Comparison of ENCODE assay signal across 11 cellular contexts in genomic region chr3:193590088-193590856, GRCh38. TPM values are rescaled to one million over a fixed set of nuclear protein-coding genes. Genes with fewer than 3 reads are reported as not detected.
A peak's percentile ranks its signal among the peaks of the same experiment; 100 is the strongest.
DNase-seq lines count a peak whose midpoint lies in the region; ATAC-seq and TF ChIP-seq lines count a peak whose summit lies in the region.
"Had no signal": no experiment of that assay in that cellular context is flagged by ENCODE, and none has a peak within 500 bp of the region (broad histone marks: within the 10 kb centered on the region; RNA-seq: fewer than 3 reads in every experiment).

No MANE protein-coding gene starts in this region.

- intact Hi-C loops in left ventricle myocardium inferior (cut with micrococcal nuclease) = no loop called here

- H3K9me3 Mint-ChIP-seq in T-cell = no peaks in the 10 kb centered on the region
- H3K9me3 Mint-ChIP-seq: stimulated activated naive B cell treated with anti-CD40 and anti-IgM and Interleukin-4, amounts not matched to agents 10 μg/mL and 1 μg/mL and 100 μg/mL, for 72 hours had no signal

- H3K27ac ChIP-seq in left ventricle myocardium inferior (replicated peaks) = no peak overlapping the region

- no peak overlapping the region for H3K4me3 Mint-ChIP-seq in T-cell
- H3K4me3 Mint-ChIP-seq: stimulated activated naive B cell treated with anti-CD40 and anti-IgM and Interleukin-4, amounts not matched to agents 10 μg/mL and 1 μg/mL and 100 μg/mL, for 72 hours had no signal

- H3K4me3 ChIP-seq in choroid plexus epithelial cell (ENCODE audit: low read depth, low read length) = no peak overlapping the region
- H3K4me3 ChIP-seq in left ventricle myocardium inferior = no peak overlapping the region

- no peaks in the 10 kb centered on the region for H3K9me3 ChIP-seq in left ventricle myocardium inferior (replicated peaks)

- ATAC-seq in HG02852 (IDR thresholded peaks at IDR 0.05; ENCODE audit: unreplicated experiment) (no peak), T-cell (replicated peaks in 1 of 4) (no peak)
- ATAC-seq: stimulated activated naive B cell treated with anti-CD40 and anti-IgM and Interleukin-4, amounts not matched to agents 10 μg/mL and 1 μg/mL and 100 μg/mL, for 72 hours had no signal

- H3K4me1 ChIP-seq in left ventricle myocardium inferior = peaks cover 30% of the 10 kb centered on the region

- H3K36me3 Mint-ChIP-seq in T-cell = peaks cover 5% of the 10 kb centered on the region

- CTCF ChIA-PET in T-cell (lab: Charles Lee) = interaction anchor here in 1 of 2 donors (0.6 kb wide), 1 partner anchor 127 kb away, joined by 3 read pairs; no protein-coding TSS in a partner anchor

- no peak overlapping the region for H3K27ac Mint-ChIP-seq in T-cell
- H3K27ac Mint-ChIP-seq: stimulated activated naive B cell treated with anti-CD40 and anti-IgM and Interleukin-4, amounts not matched to agents 10 μg/mL and 1 μg/mL and 100 μg/mL, for 72 hours had no signal

- no peaks in the 10 kb centered on the region for H3K27me3 Mint-ChIP-seq in T-cell
- H3K27me3 Mint-ChIP-seq: stimulated activated naive B cell treated with anti-CD40 and anti-IgM and Interleukin-4, amounts not matched to agents 10 μg/mL and 1 μg/mL and 100 μg/mL, for 72 hours had no signal

- POLR2A ChIA-PET in T-cell (lab: Charles Lee) = no interaction called here

- TF ChIP-seq CTCF in choroid plexus epithelial cell (conservative IDR thresholded peaks at IDR 0.05; ENCODE audit: low read depth, low read length) (no peak), left ventricle myocardium inferior (IDR thresholded peaks at IDR 0.05; ENCODE audit: borderline replicate concordance) (no peak)

- no peaks in the 10 kb centered on the region for H3K36me3 ChIP-seq in left ventricle myocardium inferior

- peaks cover 32 to 33% (median 32%) of the 10 kb centered on the region in 3 donors for H3K4me1 Mint-ChIP-seq in T-cell

- no peaks in the 10 kb centered on the region for H3K27me3 ChIP-seq in left ventricle myocardium inferior (ENCODE audit: low read depth)

- DNase-seq in H4 (ENCODE audit: low spot score) (peak; percentile 92), NOMO-1 treated with DMSO at 0.1 percent for 48 hours (lab: John Stamatoyannopoulos, UW; ENCODE audit: unreplicated experiment) (peak; percentile 67), choroid plexus epithelial cell (ENCODE audit: low read depth) (peak; percentile 76), non-pigmented ciliary epithelial cell (ENCODE audit: low read depth) (peak; percentile 75), left ventricle myocardium inferior (no peak), T-cell (no peak)
- DNase-seq in activated CD4-positive, alpha-beta T cell treated with anti-CD3 and anti-CD28 coated beads for 4 hours = no peak
- DNase-seq: cerebellar nuclear complex; hypothalamus; stimulated activated naive B cell treated with anti-CD40 and anti-IgM and Interleukin-4, amounts not matched to agents 10 μg/mL and 1 μg/mL and 100 μg/mL, for 72 hours had no signal

RNA-seq across cellular contexts. Expression of gene OPA1, which starts 2.7 kb away (rescaled TPM):
- 51.9 and 53.6 TPM in 2 replicates for total RNA-seq in H4 (2014; rRNA removed; shearing (Covaris generic))
- total RNA-seq in left ventricle myocardium inferior = 124 TPM
- 10 to 100 TPM; 40.5 to 56.1 (median 41.9) TPM for total RNA-seq in T-cell

RNA-seq across cellular contexts. Expression of gene ATP13A4, which starts 35.6 kb away (rescaled TPM):
- total RNA-seq in H4 (2014; rRNA removed; shearing (Covaris generic)) = 0.02 TPM in 1 of 2 replicates, not detected in the other
- total RNA-seq in left ventricle myocardium inferior (0.52 TPM), T-cell (1 to 10 TPM; 1.7 to 3.5 (median 2.0) TPM)

Comparison
In these comparisons a context has a peak if more than half of its experiments do, and no peak if none do; other contexts are left out.
1. DNase-seq: peak in H4 (single experiment), NOMO-1 treated with DMSO at 0.1 percent for 48 hours (single experiment), choroid plexus epithelial cell (single experiment) and non-pigmented ciliary epithelial cell (single experiment); none in activated CD4-positive, alpha-beta T cell treated with anti-CD3 and anti-CD28 coated beads for 4 hours (0 of 2), left ventricle myocardium inferior (single experiment) and T-cell (0 of 34).